15 cellular contexts compared by ENCODE assay signal in the genomic region with DNA sequence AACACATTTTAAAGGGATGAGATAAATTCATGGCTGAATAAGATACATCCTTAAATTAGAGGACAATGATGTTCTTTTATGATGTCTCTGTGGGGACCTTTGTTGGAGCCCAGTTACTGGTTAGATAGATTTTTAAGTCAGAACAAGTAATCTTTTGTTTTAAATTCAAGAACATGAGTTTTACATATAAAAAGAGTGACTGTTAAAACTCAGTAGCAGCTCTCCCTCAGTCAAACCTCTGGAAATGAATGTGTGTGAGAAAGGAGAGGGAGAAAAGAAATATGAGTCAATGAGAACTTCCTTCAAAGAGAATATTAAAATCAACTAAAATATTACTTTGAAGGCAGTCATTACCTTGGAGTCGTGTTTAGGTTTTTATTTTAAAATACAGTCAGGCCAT.
DNase-seq lines count a peak whose midpoint lies in the region; ATAC-seq and TF ChIP-seq lines count a peak whose summit lies in the region.
"Had no signal": no experiment of that assay in that cellular context is flagged by ENCODE, and none has a peak within 500 bp of the region (broad histone marks: within the 10 kb centered on the region; RNA-seq: fewer than 3 reads in every experiment).

No MANE protein-coding gene starts in this region.

- TF ChIP-seq CTCF in HCT116 (IDR thresholded peaks at IDR 0.05 in 2 of 3, conservative IDR thresholded peaks at IDR 0.05 in 1 of 3; ENCODE audit: borderline replicate concordance in 1 of 3, insufficient read depth in 1 of 3, low read depth in 2 of 3, low read length in 2 of 3): no peak
- TF ChIP-seq CTCF in WTC11 (IDR thresholded peaks at IDR 0.05): no peak
- no peak for TF ChIP-seq CTCF in foreskin keratinocyte (conservative IDR thresholded peaks at IDR 0.05)
- no peak for TF ChIP-seq CTCF in prostate gland (IDR thresholded peaks at IDR 0.05)

- H3K9me2 ChIP-seq in HCT116 (ENCODE audit: insufficient read depth): no peaks in the 10 kb centered on the region

- H3K4me1 ChIP-seq in HCT116 (ENCODE audit: control insufficient read depth in 1 of 2, insufficient read depth in 2 of 2, low read length in 2 of 2) (peaks cover 31 to 59% of the 10 kb centered on the region in 2 experiments), foreskin keratinocyte (peaks cover 39% of the 10 kb centered on the region), prostate gland (replicated peaks) (no peaks in the 10 kb centered on the region)
- H3K4me1 ChIP-seq: BE2C had no signal

- H3K9me3 ChIP-seq in HCT116 (ENCODE audit: control insufficient read depth in 1 of 2, insufficient read depth in 1 of 2, low read depth in 1 of 2, low read length in 2 of 2) (no peaks in the 10 kb centered on the region), prostate gland (no peaks in the 10 kb centered on the region)
- H3K9me3 ChIP-seq: BE2C, spleen had no signal

- H3K36me3 ChIP-seq in HCT116 (ENCODE audit: control insufficient read depth in 1 of 2, insufficient read depth in 2 of 2, low read length in 2 of 2) (no peaks in the 10 kb centered on the region), prostate gland (no peaks in the 10 kb centered on the region)
- H3K36me3 ChIP-seq: BE2C, spleen had no signal

- no peaks in the 10 kb centered on the region for H3K79me2 ChIP-seq in HCT116 (ENCODE audit: insufficient read depth, low read length)

- TF ChIP-seq POLR2A in HCT116 (IDR thresholded peaks at IDR 0.05; ENCODE audit: borderline replicate concordance, extremely low read depth, insufficient read depth, insufficient read length): no peak
- TF ChIP-seq POLR2A in prostate gland (IDR thresholded peaks at IDR 0.05): no peak

- H3K27me3 Mint-ChIP-seq in WTC11 (ENCODE audit: low read depth): no peaks in the 10 kb centered on the region
- H3K27me3 Mint-ChIP-seq in activated naive CD8-positive, alpha-beta T cell treated with anti-CD3 and anti-CD28 coated beads for 36 hours: no peaks in the 10 kb centered on the region

- CTCF ChIA-PET in HCT116 (lab: Charles Lee) (no interaction called here), WTC11 (lab: Charles Lee) (interaction anchor here (1.0 to 1.9 kb wide), 2 partner anchors 17 to 171 kb away, joined by 3 to 5 read pairs; no protein-coding TSS in a partner anchor)

- peaks cover 6% of the 10 kb centered on the region; the same call in 1 of the 2 replicates for H3K36me3 Mint-ChIP-seq in WTC11
- no peaks in the 10 kb centered on the region for H3K36me3 Mint-ChIP-seq in activated naive CD8-positive, alpha-beta T cell treated with anti-CD3 and anti-CD28 coated beads for 36 hours

- ATAC-seq in HCT116: peak; percentile 20; the same call in 1 of the 2 replicates
- peak; percentile 41 for ATAC-seq in WTC11
- peak; percentile 48 for ATAC-seq in foreskin keratinocyte
- ATAC-seq in sciatic nerve: peak; percentile 58
- no peak for ATAC-seq in HG02981 (IDR thresholded peaks at IDR 0.05; ENCODE audit: unreplicated experiment)

- no TSS peak for BruUV-seq in HCT116 (replicated peaks; lab: Mats Ljungman, UMichigan)

- H3K27ac ChIP-seq in HCT116 (ENCODE audit: low read depth, low read length): peak overlapping the region; percentile 60; the same call in 1 of the 2 replicates
- peak overlapping the region; percentile 44 for H3K27ac ChIP-seq in foreskin keratinocyte
- H3K27ac ChIP-seq in prostate gland: no peak overlapping the region

- H3K27ac Mint-ChIP-seq in WTC11: peak overlapping the region; percentile 97
- no peak overlapping the region for H3K27ac Mint-ChIP-seq in activated naive CD8-positive, alpha-beta T cell treated with anti-CD3 and anti-CD28 coated beads for 36 hours

- intact Hi-C loops in HCT116 (cut with micrococcal nuclease): no loop called here
- intact Hi-C loops in sciatic nerve (cut with DNase I): no loop called here
- intact Hi-C loops in prostate gland (cut with DNase I): no loop called here

- peaks cover 64% of the 10 kb centered on the region for H3K4me1 Mint-ChIP-seq in WTC11
- H3K4me1 Mint-ChIP-seq in activated naive CD8-positive, alpha-beta T cell treated with anti-CD3 and anti-CD28 coated beads for 36 hours: no peaks in the 10 kb centered on the region

- no peaks in the 10 kb centered on the region for H3K27me3 ChIP-seq in HCT116 (ENCODE audit: insufficient read depth, low read length)
- H3K27me3 ChIP-seq in foreskin keratinocyte: no peaks in the 10 kb centered on the region
- H3K27me3 ChIP-seq in prostate gland (replicated peaks; ENCODE audit: insufficient read depth): no peaks in the 10 kb centered on the region
- H3K27me3 ChIP-seq: BE2C, spleen had no signal

- H2AFZ ChIP-seq in HCT116 (ENCODE audit: low read depth, low read length, poor library complexity, severe bottlenecking): no peak overlapping the region

- WGBS in prostate gland: 54% methylated on average over 1 of the region's 1 CpG

- DNase-seq in HCT116 (ENCODE audit: low read depth, low spot score) (no peak), WTC11 (ENCODE audit: low spot score) (no peak), foreskin keratinocyte (no peak), sciatic nerve (ENCODE audit: low spot score) (no peak), prostate gland (ENCODE audit: low spot score) (no peak)
- no peak for DNase-seq in activated CD4-positive, alpha-beta T cell treated with anti-CD3 and anti-CD28 coated beads, Interleukin-2, amount 50 U/mL, for 1 hour
- DNase-seq in activated naive CD8-positive, alpha-beta T cell treated with anti-CD3 and anti-CD28 coated beads for 36 hours: no peak
- DNase-seq: aorta, BE2C, MM.1S, NCI-H2081 treated with DMSO at 0.1 percent for 48 hours, nucleus accumbens, SHP77 treated with DMSO at 0.1 percent for 48 hours, spleen had no signal

- peak overlapping the region; percentile 60 for H3K4me2 ChIP-seq in HCT116 (ENCODE audit: low read length)

- RAD21 ChIA-PET in HCT116 (lab: Charles Lee; ENCODE audit: low non-redundant PET in 1 of 2, low total read pairs in 2 of 2, uncharacterized antibody in 2 of 2, unreplicated experiment in 2 of 2): no interaction called here

- no peaks in the 10 kb centered on the region for H3K9me3 Mint-ChIP-seq in WTC11
- H3K9me3 Mint-ChIP-seq in activated naive CD8-positive, alpha-beta T cell treated with anti-CD3 and anti-CD28 coated beads for 36 hours: no peaks in the 10 kb centered on the region

- TF ChIP-seq RAD21 in HCT116 (IDR thresholded peaks at IDR 0.05; ENCODE audit: low read depth): no peak

- H3K4me3 ChIP-seq in HCT116 (replicated peaks in 1 of 2; ENCODE audit: low read depth in 1 of 2, low read length in 2 of 2): no peak overlapping the region; a peak in 1 of 4 replicates
- H3K4me3 ChIP-seq in prostate gland: no peak overlapping the region
- H3K4me3 ChIP-seq: spleen had no signal

- H3K9ac ChIP-seq in HCT116 (ENCODE audit: low read length): peak overlapping the region; percentile 26

- H3K4me3 Mint-ChIP-seq in WTC11: 0 out of 2 replicates have a peak overlapping the region, but pooled peaks have one; percentile 6
- no peak overlapping the region for H3K4me3 Mint-ChIP-seq in activated naive CD8-positive, alpha-beta T cell treated with anti-CD3 and anti-CD28 coated beads for 36 hours

- POLR2A ChIA-PET in HCT116 (lab: Charles Lee) (no interaction called here), WTC11 (lab: Charles Lee) (no interaction called here)

- no peaks in the 10 kb centered on the region for H4K20me1 ChIP-seq in HCT116 (ENCODE audit: insufficient read depth)

TF ChIP-seq in HCT116, 20 proteins besides CTCF, POLR2A, EP300 and RAD21:
- TF ChIP-seq, protein P1, sequence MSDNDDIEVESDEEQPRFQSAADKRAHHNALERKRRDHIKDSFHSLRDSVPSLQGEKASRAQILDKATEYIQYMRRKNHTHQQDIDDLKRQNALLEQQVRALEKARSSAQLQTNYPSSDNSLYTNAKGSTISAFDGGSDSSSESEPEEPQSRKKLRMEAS (IDR thresholded peaks at IDR 0.05): no peak; the same call in 1 of the 2 replicates
- TF ChIP-seq SP1 (IDR thresholded peaks at IDR 0.05; ENCODE audit: low read depth) (no peak), EZH2phosphoT487 (IDR thresholded peaks at IDR 0.05; ENCODE audit: borderline replicate concordance) (no peak), CEBPB (IDR thresholded peaks at IDR 0.05; ENCODE audit: low read depth) (no peak), FOSL1 (IDR thresholded peaks at IDR 0.05; ENCODE audit: low read depth) (no peak), YY1 (IDR thresholded peaks at IDR 0.05; ENCODE audit: extremely low read depth, insufficient replicate concordance, low read depth, low read length) (no peak), TCF7L2 (IDR thresholded peaks at IDR 0.05; ENCODE audit: borderline replicate concordance, extremely low read depth, insufficient read depth, insufficient read length) (no peak), JUND (IDR thresholded peaks at IDR 0.05) (no peak), ZFX (IDR thresholded peaks at IDR 0.05) (no peak)
- TF ChIP-seq, protein P2, sequence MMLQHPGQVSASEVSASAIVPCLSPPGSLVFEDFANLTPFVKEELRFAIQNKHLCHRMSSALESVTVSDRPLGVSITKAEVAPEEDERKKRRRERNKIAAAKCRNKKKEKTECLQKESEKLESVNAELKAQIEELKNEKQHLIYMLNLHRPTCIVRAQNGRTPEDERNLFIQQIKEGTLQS (IDR thresholded peaks at IDR 0.05): no peak

TF ChIP-seq in WTC11, 78 proteins besides CTCF, POLR2A, EP300 and RAD21:
- TF ChIP-seq ZNF416 (CRISPR knock-in tag; IDR thresholded peaks at IDR 0.05) (no peak), GABPB1 (CRISPR knock-in tag; IDR thresholded peaks at IDR 0.05) (no peak), RORB (CRISPR knock-in tag; IDR thresholded peaks at IDR 0.05) (no peak)
- TF ChIP-seq, protein P3, sequence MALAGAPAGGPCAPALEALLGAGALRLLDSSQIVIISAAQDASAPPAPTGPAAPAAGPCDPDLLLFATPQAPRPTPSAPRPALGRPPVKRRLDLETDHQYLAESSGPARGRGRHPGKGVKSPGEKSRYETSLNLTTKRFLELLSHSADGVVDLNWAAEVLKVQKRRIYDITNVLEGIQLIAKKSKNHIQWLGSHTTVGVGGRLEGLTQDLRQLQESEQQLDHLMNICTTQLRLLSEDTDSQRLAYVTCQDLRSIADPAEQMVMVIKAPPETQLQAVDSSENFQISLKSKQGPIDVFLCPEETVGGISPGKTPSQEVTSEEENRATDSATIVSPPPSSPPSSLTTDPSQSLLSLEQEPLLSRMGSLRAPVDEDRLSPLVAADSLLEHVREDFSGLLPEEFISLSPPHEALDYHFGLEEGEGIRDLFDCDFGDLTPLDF (CRISPR knock-in tag; IDR thresholded peaks at IDR 0.05): no peak

Comparison
In these comparisons a context has a peak if more than half of its experiments do, and no peak if none do; other contexts are left out.
1. H3K27ac ChIP-seq: peak in HCT116 (single experiment) and foreskin keratinocyte (single experiment); none in prostate gland (0 of 2).